15 cellular contexts compared by ENCODE assay signal in genomic region chr10:84523509-84523908, GRCh38.
DNase-seq lines count a peak whose midpoint lies in the region; ATAC-seq and TF ChIP-seq lines count a peak whose summit lies in the region.
"Had no signal": no experiment of that assay in that cellular context is flagged by ENCODE, and none has a peak within 500 bp of the region (broad histone marks: within the 10 kb centered on the region; RNA-seq: fewer than 3 reads in every experiment).

No MANE protein-coding gene starts in this region.

- peaks cover 16% of the 10 kb centered on the region for H3K36me3 Mint-ChIP-seq in nephron progenitor cell (ENCODE audit: low read depth)

- H3K27me3 Mint-ChIP-seq in nephron progenitor cell (ENCODE audit: low read depth, poor library complexity) = peaks cover 5% of the 10 kb centered on the region

- H3K4me3 ChIP-seq in choroid plexus epithelial cell (ENCODE audit: low read depth, low read length) = no peak overlapping the region

- H3K4me3 Mint-ChIP-seq in nephron progenitor cell = peak overlapping the region; percentile 46
- H3K4me3 Mint-ChIP-seq: dendritic cell treated with granulocyte-macrophage colony-stimulating factor and Interleukin-4, amounts not matched to agents 40 ng/mL and 50 ng/mL, for 4 days had no signal

- no peak for TF ChIP-seq CTCF in choroid plexus epithelial cell (conservative IDR thresholded peaks at IDR 0.05; ENCODE audit: low read depth, low read length)
- TF ChIP-seq CTCF in nephron progenitor cell (IDR thresholded peaks at IDR 0.05) = no peak

- no peak for ATAC-seq in GM21381 (IDR thresholded peaks at IDR 0.05; ENCODE audit: unreplicated experiment)

- peak overlapping the region; percentile 74 for H3K27ac Mint-ChIP-seq in nephron progenitor cell
- H3K27ac Mint-ChIP-seq: dendritic cell treated with granulocyte-macrophage colony-stimulating factor and Interleukin-4, amounts not matched to agents 40 ng/mL and 50 ng/mL, for 4 days had no signal

- H3K9me3 Mint-ChIP-seq in nephron progenitor cell = peaks cover 29% of the 10 kb centered on the region

- H3K4me1 Mint-ChIP-seq in nephron progenitor cell = peaks cover 41% of the 10 kb centered on the region

- DNase-seq in DMS79 treated with DMSO at 0.1 percent for 48 hours (lab: John Stamatoyannopoulos, UW) (peak; percentile 3), DMS79 (lab: John Stamatoyannopoulos, UW) (no peak), NCI-H2227 (lab: John Stamatoyannopoulos, UW; ENCODE audit: unreplicated experiment) (peak; percentile 49), choroid plexus epithelial cell (ENCODE audit: low read depth) (peak; percentile 55), nephron progenitor cell (peak; percentile 25), HK-2 (ENCODE audit: unreplicated experiment) (no peak), DMS153 (lab: John Stamatoyannopoulos, UW) (no peak)
- DNase-seq: activated CD4-positive, alpha-beta T cell treated with anti-CD3 and anti-CD28 coated beads for 1 hour; H7; Kasumi-1; mammary epithelial cell; NCI-H2029; stimulated activated naive CD4-positive, alpha-beta T cell treated with Interleukin-2 at 50 U/mL for 16 hours had no signal

Comparison
In these comparisons a context has a peak if more than half of its experiments do, and no peak if none do; other contexts are left out.
1. DNase-seq: peak in DMS79 treated with DMSO at 0.1 percent for 48 hours (single experiment), NCI-H2227 (single experiment), choroid plexus epithelial cell (single experiment) and nephron progenitor cell (single experiment); none in DMS79 (single experiment), HK-2 (single experiment) and DMS153 (single experiment).